23 cellular contexts compared by ENCODE assay signal in genomic region chr6:70622426-70622825, GRCh38. TPM values are rescaled to one million over a fixed set of nuclear protein-coding genes. Genes with fewer than 3 reads are reported as not detected.
DNase-seq lines count a peak whose midpoint lies in the region; ATAC-seq and TF ChIP-seq lines count a peak whose summit lies in the region.
"Had no signal": no experiment of that assay in that cellular context is flagged by ENCODE, and none has a peak within 500 bp of the region (broad histone marks: within the 10 kb centered on the region; RNA-seq: fewer than 3 reads in every experiment).

No MANE protein-coding gene starts in this region.

- no peaks in the 10 kb centered on the region for H3K79me1 ChIP-seq in H9 (ENCODE audit: insufficient read depth, low read depth, low read length, poor library complexity, severe bottlenecking)

- H3K18ac ChIP-seq in H9 (ENCODE audit: insufficient read length, low read depth, low read length): no peak overlapping the region

- no peak overlapping the region for H3T11ph ChIP-seq in H9 (ENCODE audit: low read length)

- H2BK120ac ChIP-seq in H9 (ENCODE audit: low read depth, low read length, poor library complexity, severe bottlenecking): no peak overlapping the region

- no peak overlapping the region for H2BK5ac ChIP-seq in H9 (ENCODE audit: insufficient read length, low read length)

- H3K27ac Mint-ChIP-seq in H9: no peak overlapping the region
- no peak overlapping the region for H3K27ac Mint-ChIP-seq in T-helper 17 cell
- H3K27ac Mint-ChIP-seq in stimulated activated memory B cell treated with anti-CD40 and anti-IgM and Interleukin-4, amounts not matched to agents 10 μg/mL and 1 μg/mL and 100 μg/mL, for 72 hours: no peak overlapping the region
- H3K27ac Mint-ChIP-seq: CD14-positive monocyte; CD8-positive, alpha-beta memory T cell had no signal

- H3K4me1 ChIP-seq in H9 (ENCODE audit: insufficient read depth, low read length): no peaks in the 10 kb centered on the region
- H3K4me1 ChIP-seq: BE2C, Peyer's patch, SJCRH30 had no signal

- H3K4me3 Mint-ChIP-seq in H9 (no peak overlapping the region), T-helper 17 cell (no peak overlapping the region)
- H3K4me3 Mint-ChIP-seq in stimulated activated memory B cell treated with anti-CD40 and anti-IgM and Interleukin-4, amounts not matched to agents 10 μg/mL and 1 μg/mL and 100 μg/mL, for 72 hours: no peak overlapping the region
- H3K4me3 Mint-ChIP-seq: CD14-positive monocyte; CD8-positive, alpha-beta memory T cell had no signal

- H2AK5ac ChIP-seq in H9 (ENCODE audit: insufficient read length, low read length): no peak overlapping the region

- no peak overlapping the region for H2BK20ac ChIP-seq in H9 (ENCODE audit: low read depth, low read length, poor library complexity, severe bottlenecking)

- no peak overlapping the region for H4K91ac ChIP-seq in H9 (ENCODE audit: insufficient read length, low read depth, low read length)

- no peak overlapping the region for H3K4me3 ChIP-seq in MG63
- no peak overlapping the region for H3K4me3 ChIP-seq in fibroblast of mammary gland (ENCODE audit: control insufficient read depth, low read depth, low read length)
- H3K4me3 ChIP-seq: Peyer's patch, SJCRH30 had no signal

- H3K4me2 ChIP-seq in H9 (ENCODE audit: insufficient read depth, insufficient read length, low read length): no peak overlapping the region

- DNase-seq in DMS 273 (lab: John Stamatoyannopoulos, UW; ENCODE audit: unreplicated experiment) (peak; percentile 15), DMS 273 treated with DMSO at 0.1 percent for 48 hours (lab: John Stamatoyannopoulos, UW) (no peak), MG63 (peak; percentile 53), fibroblast of mammary gland (ENCODE audit: low read depth) (peak; percentile 15), stromal cell of bone marrow (ENCODE audit: low read depth) (peak; percentile 25), H9 (no peak), T-helper 17 cell (no peak)
- DNase-seq: BE2C; CD8-positive, alpha-beta memory T cell; DMS79 treated with DMSO at 0.1 percent for 48 hours; GF-D8; NCI-H1694 treated with DMSO at 0.1 percent for 48 hours; NCI-H2081; NCI-H2227 treated with DMSO at 0.1 percent for 48 hours; NCI-H526 treated with DMSO at 0.1 percent for 48 hours; OCI-M1; Peyer's patch; SJCRH30 had no signal

- H3K36me3 Mint-ChIP-seq in H9 (ENCODE audit: insufficient read depth in 1 of 3, low read depth in 3 of 3) (peaks cover 0 to 4% (median 0%) of the 10 kb centered on the region in 3 experiments; a peak in 1 of 7 replicates), T-helper 17 cell (ENCODE audit: low read depth) (peaks cover 2% of the 10 kb centered on the region)
- no peaks in the 10 kb centered on the region for H3K36me3 Mint-ChIP-seq in stimulated activated memory B cell treated with anti-CD40 and anti-IgM and Interleukin-4, amounts not matched to agents 10 μg/mL and 1 μg/mL and 100 μg/mL, for 72 hours
- H3K36me3 Mint-ChIP-seq: CD14-positive monocyte; CD8-positive, alpha-beta memory T cell had no signal

- H4K8ac ChIP-seq in H9 (replicated peaks; ENCODE audit: insufficient read length, low read depth, low read length): no peak overlapping the region

- H4K20me1 ChIP-seq in H9 (ENCODE audit: control insufficient read depth, insufficient read depth, insufficient read length): no peaks in the 10 kb centered on the region

- no peaks in the 10 kb centered on the region for H3K23me2 ChIP-seq in H9 (ENCODE audit: insufficient read length, low read depth, low read length, poor library complexity, severe bottlenecking)

- no peak overlapping the region for H3K23ac ChIP-seq in H9 (ENCODE audit: insufficient read length, low read depth, low read length)

- no CpG with 5 or more reads among the region's 1 CpG for WGBS in H9 (ENCODE audit: extremely low coverage, insufficient read length, low lambda C conversion rate)

- H4K5ac ChIP-seq in H9 (ENCODE audit: insufficient read length, low read depth, low read length): no peak overlapping the region

- no peak overlapping the region for H3K27ac ChIP-seq in H9 (ENCODE audit: insufficient read length, low read depth, low read length)
- H3K27ac ChIP-seq: 22Rv1, Peyer's patch, SJCRH30 had no signal

- H3K4me1 Mint-ChIP-seq in H9: peaks cover 0 to 5% of the 10 kb centered on the region in 2 experiments; a peak in 1 of 4 replicates
- peaks cover 3% of the 10 kb centered on the region for H3K4me1 Mint-ChIP-seq in T-helper 17 cell
- no peaks in the 10 kb centered on the region for H3K4me1 Mint-ChIP-seq in stimulated activated memory B cell treated with anti-CD40 and anti-IgM and Interleukin-4, amounts not matched to agents 10 μg/mL and 1 μg/mL and 100 μg/mL, for 72 hours
- H3K4me1 Mint-ChIP-seq: CD14-positive monocyte; CD8-positive, alpha-beta memory T cell had no signal

- no peak overlapping the region for H3K4ac ChIP-seq in H9 (ENCODE audit: low read depth, low read length)

- H2AFZ ChIP-seq in H9 (ENCODE audit: low read length): no peak overlapping the region

- H3K27me3 ChIP-seq in MG63 (no peaks in the 10 kb centered on the region), H9 (ENCODE audit: insufficient read depth, low read length) (no peaks in the 10 kb centered on the region)
- H3K27me3 ChIP-seq: BE2C, Peyer's patch, SJCRH30 had no signal

- H3K14ac ChIP-seq in H9 (ENCODE audit: insufficient read depth, low read length): no peak overlapping the region

- peaks cover 0 to 4% of the 10 kb centered on the region in 2 experiments; a peak in 4 of 5 replicates for H3K9me3 Mint-ChIP-seq in H9
- H3K9me3 Mint-ChIP-seq in stimulated activated memory B cell treated with anti-CD40 and anti-IgM and Interleukin-4, amounts not matched to agents 10 μg/mL and 1 μg/mL and 100 μg/mL, for 72 hours: no peaks in the 10 kb centered on the region
- H3K9me3 Mint-ChIP-seq: CD8-positive, alpha-beta memory T cell had no signal

- TF ChIP-seq CTCF in fibroblast of mammary gland (conservative IDR thresholded peaks at IDR 0.05; ENCODE audit: control insufficient read depth, insufficient read depth, low read depth, low read length) (no peak), H9 (conservative IDR thresholded peaks at IDR 0.05) (no peak)

- H2BK12ac ChIP-seq in H9 (ENCODE audit: insufficient read length, low read depth, low read length): no peak overlapping the region

- H2BK15ac ChIP-seq in H9 (ENCODE audit: low read depth, low read length): no peak overlapping the region

- ATAC-seq in T-helper 17 cell: no peak
- ATAC-seq in stimulated activated memory B cell treated with anti-CD40 and anti-IgM and Interleukin-4, amounts not matched to agents 10 μg/mL and 1 μg/mL and 100 μg/mL, for 72 hours: no peak
- ATAC-seq: Right ventricle myocardium inferior, SK-N-SH treated with all-trans-retinoic acid at 6 μM for 48 hours had no signal

- H3K79me2 ChIP-seq in H9 (ENCODE audit: insufficient read depth, low read length): no peaks in the 10 kb centered on the region

- H3K36me3 ChIP-seq in MG63: no peaks in the 10 kb centered on the region
- H3K36me3 ChIP-seq: BE2C, Peyer's patch, SJCRH30 had no signal

- no peaks in the 10 kb centered on the region for H3K27me3 Mint-ChIP-seq in H9 (ENCODE audit: low read depth)
- peaks cover 5% of the 10 kb centered on the region for H3K27me3 Mint-ChIP-seq in T-helper 17 cell
- H3K27me3 Mint-ChIP-seq in stimulated activated memory B cell treated with anti-CD40 and anti-IgM and Interleukin-4, amounts not matched to agents 10 μg/mL and 1 μg/mL and 100 μg/mL, for 72 hours: no peaks in the 10 kb centered on the region

- H3K9ac ChIP-seq in H9 (ENCODE audit: extremely low read depth, insufficient read length, low read length): no peak overlapping the region

- H3K9me3 ChIP-seq in MG63: no peaks in the 10 kb centered on the region
- H3K9me3 ChIP-seq in H9 (ENCODE audit: control insufficient read depth, low read depth, low read length): no peaks in the 10 kb centered on the region
- H3K9me3 ChIP-seq in T-helper 17 cell (ENCODE audit: control insufficient read depth, low read length, poor library complexity, severe bottlenecking): no peaks in the 10 kb centered on the region
- H3K9me3 ChIP-seq: BE2C, Peyer's patch, SJCRH30 had no signal

- no peak overlapping the region for H3K56ac ChIP-seq in H9 (ENCODE audit: insufficient read length, low read depth, low read length)

RNA-seq across cellular contexts. Expression of gene SMAP1, which starts 45.3 kb away (rescaled TPM):
- total RNA-seq in MG63 (2014; rRNA removed; shearing (Covaris generic); ENCODE audit: low replicate concordance): 18.9 and 19.6 TPM in 2 replicates
- 29.3 TPM in 2 replicates for total RNA-seq in H9 (2021)
- total RNA-seq in T-helper 17 cell: 10 to 100 TPM; 35.7 to 38.7 TPM

RNA-seq across cellular contexts. Expression of gene SDHAF4, which starts 55.7 kb away (rescaled TPM):
- 0.91 and 3.2 TPM in 2 replicates for total RNA-seq in MG63 (2014; rRNA removed; shearing (Covaris generic); ENCODE audit: low replicate concordance)
- total RNA-seq in H9 (2021): 9.2 and 9.9 TPM in 2 replicates
- 1 to 10 TPM; 3.9 to 4.7 TPM for total RNA-seq in T-helper 17 cell

Comparison
In these comparisons a context has a peak if more than half of its experiments do, and no peak if none do; other contexts are left out.
1. DNase-seq: peak in DMS 273 (single experiment), MG63 (single experiment), fibroblast of mammary gland (single experiment) and stromal cell of bone marrow (single experiment); none in DMS 273 treated with DMSO at 0.1 percent for 48 hours (single experiment), H9 (single experiment) and T-helper 17 cell (0 of 3).